ENCODE assay signal across 9 cellular contexts in genomic region chr15:68056097-68056865, GRCh38. TPM values are rescaled to one million over a fixed set of nuclear protein-coding genes. Genes with fewer than 3 reads are reported as not detected.
DNase-seq lines count a peak whose midpoint lies in the region; ATAC-seq, FAIRE-seq and TF ChIP-seq lines count a peak whose summit lies in the region.
"Had no signal": no experiment of that assay in that cellular context is flagged by ENCODE, and none has a peak within 500 bp of the region (broad histone marks: within the 10 kb centered on the region; RNA-seq: fewer than 3 reads in every experiment).

No MANE protein-coding gene starts in this region.

- peak overlapping the region; percentile 79 to 89 for H3K4me3 ChIP-seq in kidney (ENCODE audit: low read length in 2 of 2)
- H3K4me3 ChIP-seq in thymus (ENCODE audit: low read length) = peak overlapping the region; percentile 8

- H3K9me3 ChIP-seq in kidney (ENCODE audit: control insufficient read depth in 1 of 2, low read length in 2 of 2) (no peaks in the 10 kb centered on the region), thymus (ENCODE audit: control insufficient read depth) (no peaks in the 10 kb centered on the region)

- intact Hi-C loops in activated T-helper 1 cell treated with anti-CD3 and anti-CD28 coated beads, Interleukin-12 subunit alpha, Interleukin-12 subunit beta, Interleukin-2, Interleukin-4 antibody, amounts not matched to agents 30 ng/mL and 10 ng/mL and 1 ng/mL, durations not matched to agents 14 hours and 24 hours and 36 hours (cut with micrococcal nuclease) = loop anchor here (10.0 kb wide), 4 partner anchors 531 to 1359 kb away; partner anchors contain the start of genes AAGAB, C15orf61, IQCH and KIF23
- intact Hi-C loops in kidney (cut with DNase I) = no loop called here

- H3K27ac Mint-ChIP-seq in activated T-cell treated with anti-CD3 and anti-CD28 coated beads, Interleukin-2, amount 50 U/mL, for 24 hours = peak overlapping the region; percentile 55
- no peak overlapping the region for H3K27ac Mint-ChIP-seq in activated T-helper 1 cell treated with anti-CD3 and anti-CD28 coated beads, Interleukin-12 subunit alpha, Interleukin-12 subunit beta, Interleukin-2, Interleukin-4 antibody, amounts not matched to agents 30 ng/mL and 10 ng/mL and 1 ng/mL, durations not matched to agents 14 hours and 24 hours and 36 hours

- no peaks in the 10 kb centered on the region for H3K27me3 ChIP-seq in thymus (ENCODE audit: control insufficient read depth, insufficient read depth)

- peaks cover 23% of the 10 kb centered on the region for H3K36me3 Mint-ChIP-seq in activated T-cell treated with anti-CD3 and anti-CD28 coated beads, Interleukin-2, amount 50 U/mL, for 24 hours (ENCODE audit: low read depth)
- H3K36me3 Mint-ChIP-seq in activated T-helper 1 cell treated with anti-CD3 and anti-CD28 coated beads, Interleukin-12 subunit alpha, Interleukin-12 subunit beta, Interleukin-2, Interleukin-4 antibody, amounts not matched to agents 30 ng/mL and 10 ng/mL and 1 ng/mL, durations not matched to agents 14 hours and 24 hours and 36 hours (ENCODE audit: low read depth) = peaks cover 7% of the 10 kb centered on the region

- ATAC-seq in GM18858 (IDR thresholded peaks at IDR 0.05; ENCODE audit: unreplicated experiment) = no peak

- peak overlapping the region in 1 of 2 donors; percentile 27 for H3K9ac ChIP-seq in kidney (ENCODE audit: low read length in 2 of 2)

- FAIRE-seq in kidney (lab: Jason Lieb, UNC) = no peak

- no peaks in the 10 kb centered on the region for H3K9me3 Mint-ChIP-seq in activated T-cell treated with anti-CD3 and anti-CD28 coated beads, Interleukin-2, amount 50 U/mL, for 24 hours
- H3K9me3 Mint-ChIP-seq in activated T-helper 1 cell treated with anti-CD3 and anti-CD28 coated beads, Interleukin-12 subunit alpha, Interleukin-12 subunit beta, Interleukin-2, Interleukin-4 antibody, amounts not matched to agents 30 ng/mL and 10 ng/mL and 1 ng/mL, durations not matched to agents 14 hours and 24 hours and 36 hours = no peaks in the 10 kb centered on the region

- peak overlapping the region; percentile 91 for H3K4me3 Mint-ChIP-seq in activated T-cell treated with anti-CD3 and anti-CD28 coated beads, Interleukin-2, amount 50 U/mL, for 24 hours
- H3K4me3 Mint-ChIP-seq in activated T-helper 1 cell treated with anti-CD3 and anti-CD28 coated beads, Interleukin-12 subunit alpha, Interleukin-12 subunit beta, Interleukin-2, Interleukin-4 antibody, amounts not matched to agents 30 ng/mL and 10 ng/mL and 1 ng/mL, durations not matched to agents 14 hours and 24 hours and 36 hours = peak overlapping the region; percentile 96

- H3K4me1 ChIP-seq in kidney (ENCODE audit: control insufficient read depth in 1 of 2, insufficient read depth in 1 of 2, low read depth in 1 of 2, low read length in 2 of 2) (peaks cover 6 to 8% of the 10 kb centered on the region in 2 donors), thymus (ENCODE audit: control insufficient read depth, insufficient read depth, low read length) (no peaks in the 10 kb centered on the region)

- no peak for TF ChIP-seq CTCF in kidney (IDR thresholded peaks at IDR 0.05; ENCODE audit: borderline replicate concordance, extremely low read depth, insufficient read depth)

- H3K27ac ChIP-seq in kidney (ENCODE audit: low read depth in 2 of 2, low read length in 2 of 2) = no peak overlapping the region
- H3K27ac ChIP-seq in thymus (ENCODE audit: low read depth) = no peak overlapping the region

- H3K36me3 ChIP-seq in kidney (ENCODE audit: control insufficient read depth in 1 of 2, insufficient read depth in 2 of 2, low read length in 2 of 2) = no peaks in the 10 kb centered on the region
- H3K36me3 ChIP-seq in thymus (ENCODE audit: control insufficient read depth, insufficient read depth) = no peaks in the 10 kb centered on the region

- peaks cover 60% of the 10 kb centered on the region for H3K4me1 Mint-ChIP-seq in activated T-cell treated with anti-CD3 and anti-CD28 coated beads, Interleukin-2, amount 50 U/mL, for 24 hours (ENCODE audit: low read depth)
- H3K4me1 Mint-ChIP-seq in activated T-helper 1 cell treated with anti-CD3 and anti-CD28 coated beads, Interleukin-12 subunit alpha, Interleukin-12 subunit beta, Interleukin-2, Interleukin-4 antibody, amounts not matched to agents 30 ng/mL and 10 ng/mL and 1 ng/mL, durations not matched to agents 14 hours and 24 hours and 36 hours (ENCODE audit: low read depth) = peaks cover 50% of the 10 kb centered on the region

- DNase-seq in activated T-cell treated with anti-CD3 and anti-CD28 coated beads, Interleukin-2, amount 50 U/mL, for 24 hours = no peak
- no peak for DNase-seq in activated T-cell treated with anti-CD3 and anti-CD28 coated beads, Interleukin-2, amount 50 U/mL, for 48 hours
- no peak for DNase-seq in activated T-helper 1 cell treated with anti-CD3 and anti-CD28 coated beads, Interleukin-12 subunit alpha, Interleukin-12 subunit beta, Interleukin-2, Interleukin-4 antibody, amounts not matched to agents 30 ng/mL and 10 ng/mL and 1 ng/mL, durations not matched to agents 14 hours and 24 hours and 36 hours (ENCODE audit: low spot score)
- DNase-seq in kidney = no peak
- DNase-seq in NCI-H82 treated with DMSO at 0.1 percent for 48 hours (lab: John Stamatoyannopoulos, UW; ENCODE audit: unreplicated experiment) = no peak
- DNase-seq in NCI-H1694 (lab: John Stamatoyannopoulos, UW) = no peak
- DNase-seq: islet precursor cell had no signal

- H3K27me3 Mint-ChIP-seq in activated T-cell treated with anti-CD3 and anti-CD28 coated beads, Interleukin-2, amount 50 U/mL, for 24 hours = peaks cover 4% of the 10 kb centered on the region
- no peaks in the 10 kb centered on the region for H3K27me3 Mint-ChIP-seq in activated T-helper 1 cell treated with anti-CD3 and anti-CD28 coated beads, Interleukin-12 subunit alpha, Interleukin-12 subunit beta, Interleukin-2, Interleukin-4 antibody, amounts not matched to agents 30 ng/mL and 10 ng/mL and 1 ng/mL, durations not matched to agents 14 hours and 24 hours and 36 hours (ENCODE audit: insufficient read depth)

- 19% methylated on average over 5 of the region's 5 CpGs for whole genome bisulfite sequencing in thymus

RNA-seq across cellular contexts. Expression of gene PIAS1, which starts 2.2 kb away (rescaled TPM):
- 26.4 and 26.8 TPM in 2 replicates for total RNA-seq in activated T-helper 1 cell treated with anti-CD3 and anti-CD28 coated beads, Interleukin-12 subunit alpha, Interleukin-12 subunit beta, Interleukin-2, Interleukin-4 antibody, amounts not matched to agents 30 ng/mL and 10 ng/mL and 1 ng/mL, durations not matched to agents 14 hours and 24 hours and 36 hours
- 44.3 TPM for total RNA-seq in kidney
- polyA plus RNA-seq in kidney (ENCODE audit: insufficient read depth, low read depth, low replicate concordance) (10.6 TPM), thymus (29.1 TPM)
